ENCODE assay signal across 16 cellular contexts in genomic region chr18:199768-200167, GRCh38. TPM values are rescaled to one million over a fixed set of nuclear protein-coding genes. Genes with fewer than 3 reads are reported as not detected.
DNase-seq lines count a peak whose midpoint lies in the region; ATAC-seq and TF ChIP-seq lines count a peak whose summit lies in the region.
"Had no signal": no experiment of that assay in that cellular context is flagged by ENCODE, and none has a peak within 500 bp of the region (broad histone marks: within the 10 kb centered on the region; RNA-seq: fewer than 3 reads in every experiment).

No MANE protein-coding gene starts in this region.

- intact Hi-C loops in left cardiac atrium (cut with DNase I), result no loop called here

- H3K27me3 Mint-ChIP-seq in endodermal cell (ENCODE audit: insufficient read depth), result no peaks in the 10 kb centered on the region
- H3K27me3 Mint-ChIP-seq: CD4-positive, alpha-beta T cell had no signal

- DNase-seq in LNCaP clone FGC (ENCODE audit: low read depth), result peak; percentile 58
- peak; percentile 35 to 75 for DNase-seq in NCI-H2081 (lab: John Stamatoyannopoulos, UW)
- peak; percentile 94 for DNase-seq in NCI-H748 treated with DMSO at 0.1 percent for 48 hours (lab: John Stamatoyannopoulos, UW)
- no peak for DNase-seq in endodermal cell
- DNase-seq in Karpas-422, result no peak
- no peak for DNase-seq in NCI-H82 (lab: John Stamatoyannopoulos, UW)
- DNase-seq in left cardiac atrium, result no peak
- DNase-seq: CD4-positive, alpha-beta T cell; DMS79; KG1; NCI-H1105 treated with DMSO at 0.1 percent for 48 hours; NCI-H187 treated with DMSO at 0.1 percent for 48 hours; NCI-H524 treated with DMSO at 0.1 percent for 48 hours; T-helper 9 cell had no signal

- H3K9ac ChIP-seq in endodermal cell (ENCODE audit: extremely low read depth, low read length, poor library complexity, severe bottlenecking) (no peak overlapping the region), Karpas-422 (ENCODE audit: low read length) (no peak overlapping the region)
- H3K9ac ChIP-seq: BLaER1 had no signal

- H3K4me2 ChIP-seq in Karpas-422 (ENCODE audit: low read depth, low read length, poor library complexity, severe bottlenecking), result no peak overlapping the region
- H3K4me2 ChIP-seq: BLaER1 had no signal

- H3K4me3 Mint-ChIP-seq in endodermal cell, result no peak overlapping the region
- H3K4me3 Mint-ChIP-seq: CD4-positive, alpha-beta T cell had no signal

- peaks cover 5% of the 10 kb centered on the region for H3K4me1 Mint-ChIP-seq in endodermal cell

- H3K4me1 ChIP-seq in endodermal cell (ENCODE audit: control insufficient read depth, insufficient read depth, low read length) (no peaks in the 10 kb centered on the region), Karpas-422 (ENCODE audit: low read length) (no peaks in the 10 kb centered on the region)
- H3K4me1 ChIP-seq: BLaER1, SJSA1 had no signal

- no peak overlapping the region for H3K4me3 ChIP-seq in LNCaP clone FGC (ENCODE audit: low read depth, low read length)
- H3K4me3 ChIP-seq in endodermal cell (ENCODE audit: low read length), result no peak overlapping the region
- H3K4me3 ChIP-seq in Karpas-422 (ENCODE audit: low read length), result no peak overlapping the region
- H3K4me3 ChIP-seq: BLaER1, SJSA1 had no signal

- no peaks in the 10 kb centered on the region for H3K9me2 ChIP-seq in Karpas-422 (replicated peaks; ENCODE audit: insufficient read depth, low read length)

- 100% methylated on average over 2 of the region's 2 CpGs; no CpG with 5 or more reads in 1 of the 2 experiments for WGBS in endodermal cell (ENCODE audit: insufficient coverage in 1 of 2, insufficient read length in 1 of 2), 2 experiments

- no peak overlapping the region for H2AFZ ChIP-seq in Karpas-422 (ENCODE audit: low read length)

- ATAC-seq in left cardiac atrium, result no peak

- H3K27me3 ChIP-seq in endodermal cell (ENCODE audit: control insufficient read depth, insufficient read depth, low read length, poor library complexity, severe bottlenecking) (no peaks in the 10 kb centered on the region), Karpas-422 (ENCODE audit: low read length) (no peaks in the 10 kb centered on the region)
- H3K27me3 ChIP-seq: BLaER1, SJSA1 had no signal

- peaks cover 81% of the 10 kb centered on the region for H3K36me3 ChIP-seq in endodermal cell (ENCODE audit: control insufficient read depth, insufficient read depth, low read length)
- H3K36me3 ChIP-seq in Karpas-422 (ENCODE audit: insufficient read depth, low read length), result peaks cover 64% of the 10 kb centered on the region; the same call in 1 of the 2 replicates

- TF ChIP-seq CTCF in LNCaP clone FGC (IDR thresholded peaks at IDR 0.05; ENCODE audit: control insufficient read depth, extremely low read depth, insufficient read depth) (no peak), endodermal cell (conservative IDR thresholded peaks at IDR 0.05) (no peak)

- H3K27ac ChIP-seq in endodermal cell (ENCODE audit: low read depth, low read length) (no peak overlapping the region), Karpas-422 (ENCODE audit: low read length) (no peak overlapping the region)
- H3K27ac ChIP-seq: BLaER1, SJSA1 had no signal

- peaks cover 47% of the 10 kb centered on the region for H3K79me2 ChIP-seq in Karpas-422 (ENCODE audit: low read length)

- no peaks in the 10 kb centered on the region for H3K9me3 Mint-ChIP-seq in endodermal cell
- H3K9me3 Mint-ChIP-seq: CD4-positive, alpha-beta T cell had no signal

- no peaks in the 10 kb centered on the region for H3K9me3 ChIP-seq in endodermal cell (ENCODE audit: control insufficient read depth, low read length)
- no peaks in the 10 kb centered on the region for H3K9me3 ChIP-seq in Karpas-422 (ENCODE audit: low read length)
- H3K9me3 ChIP-seq: BLaER1, SJSA1 had no signal

- H4K20me1 ChIP-seq in Karpas-422 (ENCODE audit: insufficient read depth, low read depth, low read length), result no peaks in the 10 kb centered on the region

- peak overlapping the region; percentile 48 for H3K27ac Mint-ChIP-seq in endodermal cell
- H3K27ac Mint-ChIP-seq: CD4-positive, alpha-beta T cell had no signal

- peaks cover 68% of the 10 kb centered on the region for H3K36me3 Mint-ChIP-seq in endodermal cell (ENCODE audit: low read depth)

RNA-seq across cellular contexts. Expression of gene USP14, which starts 41.4 kb away (rescaled TPM):
- total RNA-seq in endodermal cell (10 to 100 TPM; 76.2 to 92.4 TPM), left cardiac atrium (10 to 100 TPM; 42.6 to 47.2 TPM)
- 75.7 TPM for polyA plus RNA-seq in endodermal cell (2013, experiment 1 of 2)
- polyA plus RNA-seq in endodermal cell (2013, experiment 2 of 2), result 76.1 TPM
- total RNA-seq in Karpas-422 (2014; rRNA removed; shearing (Covaris generic); ENCODE audit: low replicate concordance), result 11.8 and 40.1 TPM in 2 replicates

Comparison
In these comparisons a context has a peak if more than half of its experiments do, and no peak if none do; other contexts are left out.
1. DNase-seq: peak in LNCaP clone FGC (single experiment), NCI-H2081 (2 of 2) and NCI-H748 treated with DMSO at 0.1 percent for 48 hours (single experiment); none in endodermal cell (single experiment), Karpas-422 (single experiment), NCI-H82 (single experiment) and left cardiac atrium (single experiment).